Comparison of ENCODE assay signal across 11 cellular contexts in the genomic region with DNA sequence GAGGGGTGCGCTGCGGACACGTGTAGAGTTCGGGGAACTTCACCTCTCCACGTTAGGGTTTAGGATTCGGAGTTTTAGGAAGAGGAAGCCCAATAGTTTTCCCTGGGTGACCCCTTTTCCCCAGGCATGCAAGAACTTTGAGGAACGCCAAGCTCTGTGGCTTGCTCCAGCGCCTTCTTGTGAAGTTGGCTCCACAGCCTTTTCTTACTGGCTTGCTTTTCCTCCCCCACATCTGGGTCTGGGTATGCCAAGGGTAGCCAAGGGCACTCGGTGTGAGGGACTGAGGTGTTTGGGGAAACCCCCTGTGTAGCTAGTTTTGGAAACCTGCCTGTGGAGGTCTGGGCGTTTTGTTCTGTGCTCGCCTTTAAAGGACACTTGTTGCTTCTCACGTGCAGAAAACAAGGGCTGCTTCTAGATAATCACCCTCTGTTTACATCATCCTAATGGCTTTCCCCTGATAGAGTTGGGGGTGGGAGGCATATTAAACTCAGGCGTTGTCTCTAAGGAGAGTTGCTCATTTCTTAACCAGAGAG. TPM values are rescaled to one million over a fixed set of nuclear protein-coding genes. Genes with fewer than 3 reads are reported as not detected.
DNase-seq lines count a peak whose midpoint lies in the region; ATAC-seq and TF ChIP-seq lines count a peak whose summit lies in the region.
"Had no signal": no experiment of that assay in that cellular context is flagged by ENCODE, and none has a peak within 500 bp of the region (broad histone marks: within the 10 kb centered on the region; RNA-seq: fewer than 3 reads in every experiment).

No MANE protein-coding gene starts in this region.

- H3K4me1 Mint-ChIP-seq in osteocyte (ENCODE audit: unreplicated experiment) = peaks cover 55% of the 10 kb centered on the region
- H3K4me1 Mint-ChIP-seq in natural killer cell treated with Interleukin-12 subunit alpha and Interleukin-12 subunit beta and Interleukin-15 and Interleukin-18, amount 100 ng/mL, for 72 hours (ENCODE audit: low read depth in 2 of 2) = no peaks in the 10 kb centered on the region
- no peaks in the 10 kb centered on the region for H3K4me1 Mint-ChIP-seq in CD14-positive monocyte

- H3K27me3 Mint-ChIP-seq in osteocyte (ENCODE audit: unreplicated experiment) (no peaks in the 10 kb centered on the region), CD14-positive monocyte (ENCODE audit: low read depth in 3 of 3) (peaks cover 5 to 27% (median 22%) of the 10 kb centered on the region in 3 donors)
- H3K27me3 Mint-ChIP-seq in natural killer cell treated with Interleukin-12 subunit alpha and Interleukin-12 subunit beta and Interleukin-15 and Interleukin-18, amount 100 ng/mL, for 72 hours = peaks cover 18 to 45% of the 10 kb centered on the region in 2 donors

- H3K27me3 ChIP-seq in SJCRH30 = peaks cover 12% of the 10 kb centered on the region
- H3K27me3 ChIP-seq in heart right ventricle = peaks cover 0 to 43% (median 5%) of the 10 kb centered on the region in 7 donors

- H3K4me1 ChIP-seq in SJCRH30 (no peaks in the 10 kb centered on the region; the same call in 1 of the 2 replicates), heart right ventricle (peaks cover 0 to 47% (median 6%) of the 10 kb centered on the region in 9 donors)

- TF ChIP-seq CTCF in AG10803 (conservative IDR thresholded peaks at IDR 0.05; ENCODE audit: low read length) (no peak), heart right ventricle (IDR thresholded peaks at IDR 0.05) (no peak), osteocyte (IDR thresholded peaks at IDR 0.05) (no peak), CD14-positive monocyte (IDR thresholded peaks at IDR 0.05) (no peak)

- peaks cover 8% of the 10 kb centered on the region for H3K9me3 Mint-ChIP-seq in osteocyte (ENCODE audit: unreplicated experiment)
- no peaks in the 10 kb centered on the region for H3K9me3 Mint-ChIP-seq in natural killer cell treated with Interleukin-12 subunit alpha and Interleukin-12 subunit beta and Interleukin-15 and Interleukin-18, amount 100 ng/mL, for 72 hours
- peaks cover 3 to 17% (median 14%) of the 10 kb centered on the region in 7 donors for H3K9me3 Mint-ChIP-seq in CD14-positive monocyte

- peak; percentile 17 for DNase-seq in AG10803 (ENCODE audit: low read depth)
- DNase-seq in SJCRH30 = peak in 1 of 2 experiments; percentile 5
- DNase-seq in heart right ventricle = no peak
- no peak for DNase-seq in osteocyte (ENCODE audit: extremely low spot score, unreplicated experiment)
- no peak for DNase-seq in SHP77 treated with DMSO at 0.1 percent for 48 hours (lab: John Stamatoyannopoulos, UW)
- no peak for DNase-seq in natural killer cell treated with Interleukin-12 subunit alpha and Interleukin-12 subunit beta and Interleukin-15 and Interleukin-18, amount 100 ng/mL, for 72 hours (ENCODE audit: low spot score)
- no peak for DNase-seq in CD14-positive monocyte (ENCODE audit: low spot score)
- DNase-seq in NCI-H128 (lab: John Stamatoyannopoulos, UW; ENCODE audit: unreplicated experiment) = no peak
- DNase-seq: activated CD8-positive, alpha-beta memory T cell treated with anti-CD3 and anti-CD28 coated beads, Interleukin-2, amount 50 U/mL, for 48 hours; foreskin melanocyte had no signal

- intact Hi-C loops in heart right ventricle (cut with DNase I) (loop anchor here in 3 of 10 donors (5.0 to 10.0 kb wide), 4 partner anchors 36 to 327 kb away; no protein-coding TSS in a partner anchor), CD14-positive monocyte (cut with micrococcal nuclease) (no loop called here)

- peak in 7 of 8 donors; percentile 7 to 46 (median 20) for ATAC-seq in heart right ventricle
- ATAC-seq in natural killer cell treated with Interleukin-12 subunit alpha and Interleukin-12 subunit beta and Interleukin-15 and Interleukin-18, amount 100 ng/mL, for 72 hours = no peak

- 2 to 6% methylated on average over 13 of the region's 13 CpGs for WGBS in heart right ventricle, 2 donors

- no peaks in the 10 kb centered on the region for H3K36me3 ChIP-seq in SJCRH30
- no peaks in the 10 kb centered on the region for H3K36me3 ChIP-seq in heart right ventricle

- H3K27ac ChIP-seq in SJCRH30 = no peak overlapping the region
- peak overlapping the region; percentile 72 to 92 (median 82) for H3K27ac ChIP-seq in heart right ventricle

- H3K27ac Mint-ChIP-seq in osteocyte (ENCODE audit: unreplicated experiment) (peak overlapping the region; percentile 92), CD14-positive monocyte (no peak overlapping the region)
- no peak overlapping the region for H3K27ac Mint-ChIP-seq in natural killer cell treated with Interleukin-12 subunit alpha and Interleukin-12 subunit beta and Interleukin-15 and Interleukin-18, amount 100 ng/mL, for 72 hours

- H3K9me3 ChIP-seq in SJCRH30 (replicated peaks) (no peaks in the 10 kb centered on the region), heart right ventricle (peaks cover 0 to under 1% (median 0%) of the 10 kb centered on the region in 11 donors)

- peaks cover 24% of the 10 kb centered on the region for H3K36me3 Mint-ChIP-seq in osteocyte (ENCODE audit: unreplicated experiment)
- H3K36me3 Mint-ChIP-seq in natural killer cell treated with Interleukin-12 subunit alpha and Interleukin-12 subunit beta and Interleukin-15 and Interleukin-18, amount 100 ng/mL, for 72 hours = no peaks in the 10 kb centered on the region
- no peaks in the 10 kb centered on the region for H3K36me3 Mint-ChIP-seq in CD14-positive monocyte

- H3K4me3 Mint-ChIP-seq in osteocyte (ENCODE audit: unreplicated experiment) (peak overlapping the region; percentile 87), CD14-positive monocyte (peak overlapping the region in 1 of 2 donors; percentile 30)
- no peak overlapping the region for H3K4me3 Mint-ChIP-seq in natural killer cell treated with Interleukin-12 subunit alpha and Interleukin-12 subunit beta and Interleukin-15 and Interleukin-18, amount 100 ng/mL, for 72 hours

- H3K4me3 ChIP-seq in AG10803 (ENCODE audit: low read length) (peak overlapping the region; percentile 65), SJCRH30 (peak overlapping the region; percentile 58), heart right ventricle (peak overlapping the region; percentile 48 to 74 (median 60))

RNA-seq across cellular contexts. Expression of gene EDNRA, which starts 0.7 kb away (rescaled TPM):
- total RNA-seq in SJCRH30 (2014; rRNA removed; shearing (Covaris generic)) = 1.1 TPM in 2 replicates
- total RNA-seq in heart right ventricle = 10 to 100 TPM in 7 of 10 donors, 1 to 10 TPM in 3; 5.0 to 27.4 (median 11.7) TPM
- polyA plus RNA-seq in heart right ventricle = 1 to 10 TPM; 4.4 to 6.0 TPM
- 181 and 195 TPM in 2 replicates for total RNA-seq in osteocyte
- total RNA-seq in natural killer cell treated with Interleukin-12 subunit alpha and Interleukin-12 subunit beta and Interleukin-15 and Interleukin-18, amount 100 ng/mL, for 72 hours = not detected
- not detected for polyA plus RNA-seq in CD14-positive monocyte
- total RNA-seq: OCI-LY7 had no signal

Comparison
In these comparisons a context has a peak if more than half of its experiments do, and no peak if none do; other contexts are left out.
1. ATAC-seq: peak in heart right ventricle (7 of 8); none in natural killer cell treated with Interleukin-12 subunit alpha and Interleukin-12 subunit beta and Interleukin-15 and Interleukin-18, amount 100 ng/mL, for 72 hours (0 of 2).
2. Peak in every context shown above with its lines, with median percentiles within 50 percentile points of each other: H3K4me3 ChIP-seq.